Comparison of ENCODE assay signal across 1 cellular context in genomic region chr1:151762941-151763921, GRCh38.
TF ChIP-seq lines count a peak whose summit lies in the region.

Gene MRPL9, minus strand, starts transcription at chr1:151763496. Its CDS starts 17 bp downstream, at chr1:151763479.

TF ChIP-seq in HEK293, 187 proteins besides CTCF, POLR2A, EP300 and RAD21 (continued from another document and continues in another):
- TF ChIP-seq ZBTB11 (tag by site-specific recombination; conservative IDR thresholded peaks at IDR 0.05; ENCODE audit: low read depth): no peak; the same call in 1 of the 2 replicates
- no peak; the same call in 1 of the 2 replicates for TF ChIP-seq GLIS1 (tag by site-specific recombination; IDR thresholded peaks at IDR 0.05)
- no peak for TF ChIP-seq ZSCAN16 (tag by site-specific recombination; IDR thresholded peaks at IDR 0.05)
- no peak for TF ChIP-seq ZNF280D (tag by site-specific recombination; IDR thresholded peaks at IDR 0.05)
- no peak for TF ChIP-seq ZBTB1 (tag by site-specific recombination; IDR thresholded peaks at IDR 0.05)
- peak; percentile 62 for TF ChIP-seq ZNF398 (tag by site-specific recombination; IDR thresholded peaks at IDR 0.05)
- no peak for TF ChIP-seq BCL6B (tag by site-specific recombination; IDR thresholded peaks at IDR 0.05)
- no peak for TF ChIP-seq ZNF555 (tag by site-specific recombination; conservative IDR thresholded peaks at IDR 0.05)
- no peak for TF ChIP-seq ZNF549 (tag by site-specific recombination; IDR thresholded peaks at IDR 0.05)
- no peak for TF ChIP-seq ZNF701 (tag by site-specific recombination; IDR thresholded peaks at IDR 0.05)
- no peak for TF ChIP-seq ZNF792 (tag by site-specific recombination; IDR thresholded peaks at IDR 0.05)
- TF ChIP-seq ZNF626 (tag by site-specific recombination; IDR thresholded peaks at IDR 0.05): no peak
- no peak for TF ChIP-seq ZNF677 (tag by site-specific recombination; IDR thresholded peaks at IDR 0.05)
- no peak for TF ChIP-seq ZNF140 (tag by site-specific recombination; IDR thresholded peaks at IDR 0.05)
- no peak for TF ChIP-seq ZNF654 (tag by site-specific recombination; IDR thresholded peaks at IDR 0.05; ENCODE audit: low read depth)
- TF ChIP-seq PATZ1 (tag by site-specific recombination; IDR thresholded peaks at IDR 0.05): peak; percentile 81
- no peak for TF ChIP-seq ZNF211 (tag by site-specific recombination; IDR thresholded peaks at IDR 0.05; ENCODE audit: low read depth)
- TF ChIP-seq ZNF311 (tag by site-specific recombination; IDR thresholded peaks at IDR 0.05; ENCODE audit: borderline replicate concordance): no peak
- TF ChIP-seq ZNF785 (tag by site-specific recombination; IDR thresholded peaks at IDR 0.05): no peak
- TF ChIP-seq ZBTB8A (tag by site-specific recombination; IDR thresholded peaks at IDR 0.05): peak; percentile 52; the same call in 1 of the 2 replicates
- no peak for TF ChIP-seq ZNF768 (tag by site-specific recombination; IDR thresholded peaks at IDR 0.05)
- no peak for TF ChIP-seq KLF10 (tag by site-specific recombination; IDR thresholded peaks at IDR 0.05)
- TF ChIP-seq ZNF354C (tag by site-specific recombination; IDR thresholded peaks at IDR 0.05; ENCODE audit: borderline replicate concordance, low read depth): no peak
- TF ChIP-seq ATF2 (tag by site-specific recombination; IDR thresholded peaks at IDR 0.05; ENCODE audit: low read depth): no peak
- peak; percentile 99 for TF ChIP-seq ZNF335 (tag by site-specific recombination; conservative IDR thresholded peaks at IDR 0.05)
- TF ChIP-seq KLF8 (tag by site-specific recombination; IDR thresholded peaks at IDR 0.05): 0 out of 2 replicates have a peak, but pooled peaks have one; percentile 43
- TF ChIP-seq MZF1 (tag by site-specific recombination; IDR thresholded peaks at IDR 0.05; ENCODE audit: borderline replicate concordance): 0 out of 2 replicates have a peak, but pooled peaks have one; percentile 50
- TF ChIP-seq ZBTB26 (tag by site-specific recombination; optimal IDR thresholded peaks at IDR 0.05): peak; percentile 47
- TF ChIP-seq OVOL3 (tag by site-specific recombination; IDR thresholded peaks at IDR 0.05): peak; percentile 41; the same call in 1 of the 2 replicates
- no peak for TF ChIP-seq ZNF664 (tag by site-specific recombination; IDR thresholded peaks at IDR 0.05)
- TF ChIP-seq ZNF544 (tag by site-specific recombination; IDR thresholded peaks at IDR 0.05): no peak
- no peak for TF ChIP-seq ZNF202 (tag by site-specific recombination; IDR thresholded peaks at IDR 0.05; ENCODE audit: borderline replicate concordance)
- TF ChIP-seq ZNF169 (tag by site-specific recombination; IDR thresholded peaks at IDR 0.05): no peak
- peak; percentile 19; the same call in 1 of the 2 replicates for TF ChIP-seq ZNF16 (tag by site-specific recombination; IDR thresholded peaks at IDR 0.05; ENCODE audit: low read depth)
- peak; percentile 47 for TF ChIP-seq KLF17 (tag by site-specific recombination; IDR thresholded peaks at IDR 0.05)
- no peak for TF ChIP-seq ZNF214 (tag by site-specific recombination; IDR thresholded peaks at IDR 0.05; ENCODE audit: borderline replicate concordance)
- TF ChIP-seq ZNF302 (tag by site-specific recombination; IDR thresholded peaks at IDR 0.05; ENCODE audit: low read depth): no peak
- TF ChIP-seq PRDM6 (tag by site-specific recombination; IDR thresholded peaks at IDR 0.05): no peak
- no peak for TF ChIP-seq OSR2 (tag by site-specific recombination; IDR thresholded peaks at IDR 0.05)
- no peak for TF ChIP-seq ZNF138 (tag by site-specific recombination; IDR thresholded peaks at IDR 0.05; ENCODE audit: borderline replicate concordance)
- TF ChIP-seq TCF7L2 (IDR thresholded peaks at IDR 0.05; ENCODE audit: borderline replicate concordance, low read depth, low read length): no peak
- TF ChIP-seq ZNF394 (tag by site-specific recombination; IDR thresholded peaks at IDR 0.05; ENCODE audit: borderline replicate concordance): no peak; the same call in 1 of the 2 replicates
- TF ChIP-seq WT1 (tag by site-specific recombination; IDR thresholded peaks at IDR 0.05): no peak
- peak; percentile 43 for TF ChIP-seq SP3 (tag by site-specific recombination; IDR thresholded peaks at IDR 0.05)
- peak; percentile 38 for TF ChIP-seq ZNF629 (tag by site-specific recombination; IDR thresholded peaks at IDR 0.05)
- no peak for TF ChIP-seq KLF1 (tag by site-specific recombination; IDR thresholded peaks at IDR 0.05)
- TF ChIP-seq ZFP37 (tag by site-specific recombination; IDR thresholded peaks at IDR 0.05): 0 out of 2 replicates have a peak, but pooled peaks have one; percentile 35
- TF ChIP-seq ZNF571 (tag by site-specific recombination; IDR thresholded peaks at IDR 0.05): no peak
- TF ChIP-seq ZNF366 (tag by site-specific recombination; conservative IDR thresholded peaks at IDR 0.05): peak; percentile 43; the same call in 1 of the 2 replicates
- no peak for TF ChIP-seq ZNF248 (tag by site-specific recombination; IDR thresholded peaks at IDR 0.05)
- TF ChIP-seq RBAK (tag by site-specific recombination; IDR thresholded peaks at IDR 0.05): no peak
- TF ChIP-seq ZNF2 (tag by site-specific recombination; IDR thresholded peaks at IDR 0.05): peak; percentile 39; the same call in 1 of the 2 replicates
